16 cellular contexts compared by ENCODE assay signal in the genomic region with DNA sequence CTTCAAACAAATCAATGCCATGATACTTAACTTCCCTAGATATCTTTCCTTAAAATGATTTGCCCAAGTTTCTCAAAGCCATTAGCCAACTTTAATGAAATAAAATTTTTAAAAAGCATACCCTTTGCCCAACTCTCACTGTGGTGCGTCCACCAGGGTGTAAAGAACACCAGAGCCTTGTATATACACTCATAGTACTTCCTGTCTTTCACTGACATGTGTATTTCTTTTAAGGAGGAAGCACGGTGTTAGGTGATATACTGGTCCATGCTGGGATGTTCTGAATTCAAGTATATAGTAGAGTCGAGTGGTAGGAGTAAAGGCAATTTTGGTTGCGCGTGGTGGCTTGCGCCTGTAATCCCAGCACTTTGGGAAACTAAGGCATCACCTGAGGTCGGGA.
"Had no signal": no experiment of that assay in that cellular context is flagged by ENCODE, and none has a peak within 500 bp of the region (broad histone marks: within the 10 kb centered on the region; RNA-seq: fewer than 3 reads in every experiment).

No MANE protein-coding gene starts in this region.

- H3K36me3 ChIP-seq: thyroid gland had no signal

- H3K4me3 Mint-ChIP-seq: activated CD8-positive, alpha-beta T cell treated with anti-CD3 and anti-CD28 coated beads for 36 hours; activated T-helper 17 cell treated with anti-CD3 and anti-CD28 coated beads, Interleukin-2, amount 50 U/mL, for 72 hours; nephron progenitor cell had no signal

- H3K4me3 ChIP-seq: body of pancreas, dorsolateral prefrontal cortex, lung, thyroid gland had no signal

- H3K4me1 Mint-ChIP-seq: nephron progenitor cell had no signal

- H3K27ac Mint-ChIP-seq: activated T-helper 17 cell treated with anti-CD3 and anti-CD28 coated beads, Interleukin-2, amount 50 U/mL, for 72 hours; nephron progenitor cell; progenitor cell of endocrine pancreas had no signal

- ATAC-seq: activated CD8-positive, alpha-beta T cell treated with anti-CD3 and anti-CD28 coated beads for 36 hours; body of pancreas had no signal

- H3K27ac ChIP-seq: body of pancreas had no signal

- H3K9me3 Mint-ChIP-seq: activated CD4-positive, alpha-beta T cell treated with anti-CD3 and anti-CD28 coated beads, Interleukin-2, amount 10 ng/mL, durations not matched to agents 24 days and 14 days; activated T-helper 17 cell treated with anti-CD3 and anti-CD28 coated beads, Interleukin-2, amount 50 U/mL, for 72 hours had no signal

- H3K27me3 Mint-ChIP-seq: activated CD4-positive, alpha-beta T cell treated with anti-CD3 and anti-CD28 coated beads, Interleukin-2, amount 10 ng/mL, durations not matched to agents 24 days and 14 days; activated CD8-positive, alpha-beta T cell treated with anti-CD3 and anti-CD28 coated beads for 36 hours; activated T-helper 17 cell treated with anti-CD3 and anti-CD28 coated beads, Interleukin-2, amount 50 U/mL, for 72 hours; progenitor cell of endocrine pancreas had no signal

- H3K9me3 ChIP-seq: body of pancreas, thyroid gland had no signal

- H3K27me3 ChIP-seq: body of pancreas, dorsolateral prefrontal cortex, thyroid gland had no signal

- DNase-seq: activated CD4-positive, alpha-beta T cell treated with anti-CD3 and anti-CD28 coated beads, Interleukin-2, amount 10 ng/mL, durations not matched to agents 24 days and 14 days; activated naive CD4-positive, alpha-beta T cell; activated T-cell treated with anti-CD3 and anti-CD28 coated beads, Interleukin-2, amount 50 U/mL, for 1 hour; body of pancreas; caudate nucleus; dorsolateral prefrontal cortex; erythroblast; hypothalamus; nephron progenitor cell; stimulated activated CD4-positive, alpha-beta T cell treated with anti-CD3 and anti-CD28 coated beads, Interleukin-1b, Interleukin-23, amount 100 ng/mL, for 48 hours; stimulated activated CD8-positive, alpha-beta memory T cell treated with anti-CD3 and anti-CD28 coated beads, Interleukin-4, amount 100 ng/mL, for 48 hours; thyroid gland had no signal
